ENCODE assay signal across 14 cellular contexts in the genomic region with DNA sequence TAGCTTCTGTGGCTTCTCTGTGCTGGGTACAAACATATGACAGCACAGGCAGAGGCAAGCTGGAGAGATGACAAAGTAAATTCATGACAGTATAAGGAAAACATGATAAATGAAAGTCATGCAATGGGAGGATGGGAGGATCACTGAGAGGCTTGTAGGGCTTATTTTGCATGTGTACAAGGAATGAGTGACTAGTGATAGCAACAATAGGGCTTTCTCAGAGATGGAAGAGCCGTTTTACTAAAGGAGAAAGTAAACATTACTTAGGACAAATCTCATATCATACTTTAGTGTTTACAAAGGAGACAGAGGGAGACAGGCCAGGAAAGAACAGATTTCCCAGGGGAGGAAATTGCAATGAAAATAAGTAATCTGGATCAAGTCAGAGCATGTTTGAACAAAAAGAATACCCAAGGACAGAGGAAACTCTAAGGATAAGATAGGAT.
A peak's percentile ranks its signal among the peaks of the same experiment; 100 is the strongest.
DNase-seq lines count a peak whose midpoint lies in the region; ATAC-seq, FAIRE-seq and TF ChIP-seq lines count a peak whose summit lies in the region.
"Had no signal": no experiment of that assay in that cellular context is flagged by ENCODE, and none has a peak within 500 bp of the region (broad histone marks: within the 10 kb centered on the region; RNA-seq: fewer than 3 reads in every experiment).

No MANE protein-coding gene starts in this region.

- POLR2A ChIA-PET in HepG2 (lab: Yijun Ruan, JAX): no interaction called here

- no peaks in the 10 kb centered on the region for H3K9me3 ChIP-seq in right lobe of liver
- H3K9me3 ChIP-seq in HepG2 (ENCODE audit: low read length): peaks cover 8% of the 10 kb centered on the region; the same call in 1 of the 2 replicates
- H3K9me3 ChIP-seq in hepatocyte (ENCODE audit: low read depth): no peaks in the 10 kb centered on the region

- TF ChIP-seq POLR2A in right lobe of liver (IDR thresholded peaks at IDR 0.05) (no peak), HepG2 (IDR thresholded peaks at IDR 0.05; ENCODE audit: insufficient read depth in 1 of 2, low read depth in 2 of 2, low read length in 2 of 2) (no peak)

- DNase-seq in right lobe of liver (no peak), HepG2 (ENCODE audit: low spot score) (no peak), dedifferentiated amniotic fluid mesenchymal stem cell (ENCODE audit: extremely low spot score) (peak; percentile 68), hepatocyte (ENCODE audit: low spot score) (peak; percentile 5), NCI-H1048 (lab: John Stamatoyannopoulos, UW) (no peak), inferior parietal cortex (ENCODE audit: extremely low spot score) (no peak), CD1c-positive myeloid dendritic cell (ENCODE audit: extremely low spot score) (no peak)
- DNase-seq: DMS79, hypothalamus, NCI-H2081 treated with DMSO at 0.1 percent for 48 hours, WERI-Rb-1 had no signal

- H2AFZ ChIP-seq in HepG2 (ENCODE audit: low read length) (no peak overlapping the region), hepatocyte (no peak overlapping the region)

- ATAC-seq in right lobe of liver (peak; percentile 20 to 72 (median 63)), HepG2 (no peak), HG03469 (IDR thresholded peaks at IDR 0.05; ENCODE audit: unreplicated experiment) (no peak)
- ATAC-seq: K562 had no signal

- H3K27me3 ChIP-seq in right lobe of liver (no peaks in the 10 kb centered on the region), HepG2 (ENCODE audit: control insufficient read depth in 1 of 2, insufficient read depth in 2 of 2, low read length in 2 of 2) (no peaks in the 10 kb centered on the region), hepatocyte (no peaks in the 10 kb centered on the region)

- intact Hi-C loops in right lobe of liver (cut with DNase I): no loop called here
- intact Hi-C loops in HepG2 (cut with micrococcal nuclease; ENCODE audit: unreplicated experiment): no loop called here

- FAIRE-seq in HepG2 (lab: Jason Lieb, UNC): no peak
- FAIRE-seq: K562 had no signal

- WGBS in right lobe of liver (ENCODE audit: insufficient coverage, low coverage, low lambda C conversion rate, missing lambda C conversion rate): 15% methylated on average over 1 of the region's 1 CpG
- 3% methylated on average over 1 of the region's 1 CpG for WGBS in HepG2 (ENCODE audit: low lambda C conversion rate)
- 4% methylated on average over 1 of the region's 1 CpG for WGBS in hepatocyte (ENCODE audit: low lambda C conversion rate, missing lambda C conversion rate)

- TF ChIP-seq EP300 in HepG2 (IDR thresholded peaks at IDR 0.05; ENCODE audit: low read depth in 2 of 2, low read length in 2 of 2) (no peak), HepG2 (CRISPR knock-in tag; IDR thresholded peaks at IDR 0.05; ENCODE audit: borderline replicate concordance) (no peak)

- BruUV-seq in HepG2 (replicated peaks; lab: Mats Ljungman, UMichigan): no TSS peak

- H3K9ac ChIP-seq in HepG2 (ENCODE audit: insufficient read depth, low read depth, low read length): no peak overlapping the region

- H4K20me1 ChIP-seq in HepG2 (ENCODE audit: insufficient read depth, low read length) (no peaks in the 10 kb centered on the region), hepatocyte (ENCODE audit: insufficient read depth, poor library complexity, severe bottlenecking) (no peaks in the 10 kb centered on the region)

- H3K9me2 ChIP-seq in hepatocyte (replicated peaks; ENCODE audit: insufficient read depth): no peaks in the 10 kb centered on the region

- H3K27ac ChIP-seq in right lobe of liver: no peak overlapping the region
- H3K27ac ChIP-seq in HepG2 (ENCODE audit: extremely low read length, insufficient read depth, low read length): no peak overlapping the region
- peak overlapping the region; percentile 26 for H3K27ac ChIP-seq in hepatocyte
- H3K27ac ChIP-seq: WERI-Rb-1 had no signal

- H3K4me1 ChIP-seq in right lobe of liver (no peaks in the 10 kb centered on the region), HepG2 (ENCODE audit: insufficient read depth, low read length) (no peaks in the 10 kb centered on the region), hepatocyte (ENCODE audit: insufficient read depth) (no peaks in the 10 kb centered on the region)

- H3K4me2 ChIP-seq in HepG2 (ENCODE audit: low read depth, low read length) (no peak overlapping the region), hepatocyte (no peak overlapping the region)

- TF ChIP-seq CTCF in right lobe of liver (IDR thresholded peaks at IDR 0.05): no peak
- no peak for TF ChIP-seq CTCF in HepG2 (CRISPR knock-in tag; IDR thresholded peaks at IDR 0.05)
- TF ChIP-seq CTCF in hepatocyte (IDR thresholded peaks at IDR 0.05; ENCODE audit: poor library complexity): no peak

- H3K36me3 ChIP-seq in right lobe of liver (no peaks in the 10 kb centered on the region), HepG2 (replicated peaks in 1 of 2; ENCODE audit: control insufficient read depth in 1 of 2, insufficient read depth in 2 of 2, low read length in 2 of 2) (no peaks in the 10 kb centered on the region), hepatocyte (replicated peaks; ENCODE audit: insufficient read depth, low read depth) (no peaks in the 10 kb centered on the region)
- H3K36me3 ChIP-seq: WERI-Rb-1 had no signal

- H3K4me3 ChIP-seq in right lobe of liver: no peak overlapping the region
- no peak overlapping the region for H3K4me3 ChIP-seq in HepG2 (replicated peaks in 1 of 3; ENCODE audit: insufficient read depth in 1 of 3, low read depth in 2 of 3, low read length in 3 of 3)
- no peak overlapping the region for H3K4me3 ChIP-seq in hepatocyte
- H3K4me3 ChIP-seq: K562, lung had no signal

- TF ChIP-seq RAD21 in HepG2 (CRISPR knock-in tag; IDR thresholded peaks at IDR 0.05): no peak

- in situ Hi-C loops in HepG2 (cut with HindIII; ENCODE audit: extremely low pct_ligation_motif_present, low pct_unique_long_range_greater_than_20kb): no loop called here

- CTCF ChIA-PET in HepG2 (lab: Yijun Ruan, JAX; ENCODE audit: low intra/inter-chr PET ratio, low total read pairs): no interaction called here

- H3K79me2 ChIP-seq in HepG2 (ENCODE audit: insufficient read depth, low read length) (no peaks in the 10 kb centered on the region), hepatocyte (no peaks in the 10 kb centered on the region)

TF ChIP-seq in HepG2, 621 proteins besides CTCF, POLR2A, EP300 and RAD21:
- TF ChIP-seq SMAD1 (CRISPR knock-in tag; IDR thresholded peaks at IDR 0.05; ENCODE audit: borderline replicate concordance, low read depth): no peak
- no peak for TF ChIP-seq ZNF446 (CRISPR knock-in tag; IDR thresholded peaks at IDR 0.05)
- TF ChIP-seq SP140L (CRISPR knock-in tag; IDR thresholded peaks at IDR 0.05; ENCODE audit: borderline replicate concordance): no peak
- no peak for TF ChIP-seq ZMAT3 (CRISPR knock-in tag; conservative IDR thresholded peaks at IDR 0.05)
- TF ChIP-seq PCBP1 (IDR thresholded peaks at IDR 0.05; ENCODE audit: borderline replicate concordance, low read depth, low read length): no peak
- TF ChIP-seq, protein P1, sequence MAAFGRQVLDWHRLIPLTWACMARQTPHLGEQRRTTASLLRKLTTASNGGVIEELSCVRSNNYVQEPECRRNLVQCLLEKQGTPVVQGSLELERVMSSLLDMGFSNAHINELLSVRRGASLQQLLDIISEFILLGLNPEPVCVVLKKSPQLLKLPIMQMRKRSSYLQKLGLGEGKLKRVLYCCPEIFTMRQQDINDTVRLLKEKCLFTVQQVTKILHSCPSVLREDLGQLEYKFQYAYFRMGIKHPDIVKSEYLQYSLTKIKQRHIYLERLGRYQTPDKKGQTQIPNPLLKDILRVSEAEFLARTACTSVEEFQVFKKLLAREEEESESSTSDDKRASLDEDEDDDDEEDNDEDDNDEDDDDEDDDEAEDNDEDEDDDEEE (CRISPR knock-in tag; IDR thresholded peaks at IDR 0.05): no peak
- TF ChIP-seq, protein P2, sequence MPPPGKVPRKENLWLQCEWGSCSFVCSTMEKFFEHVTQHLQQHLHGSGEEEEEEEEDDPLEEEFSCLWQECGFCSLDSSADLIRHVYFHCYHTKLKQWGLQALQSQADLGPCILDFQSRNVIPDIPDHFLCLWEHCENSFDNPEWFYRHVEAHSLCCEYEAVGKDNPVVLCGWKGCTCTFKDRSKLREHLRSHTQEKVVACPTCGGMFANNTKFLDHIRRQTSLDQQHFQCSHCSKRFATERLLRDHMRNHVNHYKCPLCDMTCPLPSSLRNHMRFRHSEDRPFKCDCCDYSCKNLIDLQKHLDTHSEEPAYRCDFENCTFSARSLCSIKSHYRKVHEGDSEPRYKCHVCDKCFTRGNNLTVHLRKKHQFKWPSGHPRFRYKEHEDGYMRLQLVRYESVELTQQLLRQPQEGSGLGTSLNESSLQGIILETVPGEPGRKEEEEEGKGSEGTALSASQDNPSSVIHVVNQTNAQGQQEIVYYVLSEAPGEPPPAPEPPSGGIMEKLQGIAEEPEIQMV (CRISPR knock-in tag; IDR thresholded peaks at IDR 0.05; ENCODE audit: low read depth): no peak
- TF ChIP-seq, protein P3, sequence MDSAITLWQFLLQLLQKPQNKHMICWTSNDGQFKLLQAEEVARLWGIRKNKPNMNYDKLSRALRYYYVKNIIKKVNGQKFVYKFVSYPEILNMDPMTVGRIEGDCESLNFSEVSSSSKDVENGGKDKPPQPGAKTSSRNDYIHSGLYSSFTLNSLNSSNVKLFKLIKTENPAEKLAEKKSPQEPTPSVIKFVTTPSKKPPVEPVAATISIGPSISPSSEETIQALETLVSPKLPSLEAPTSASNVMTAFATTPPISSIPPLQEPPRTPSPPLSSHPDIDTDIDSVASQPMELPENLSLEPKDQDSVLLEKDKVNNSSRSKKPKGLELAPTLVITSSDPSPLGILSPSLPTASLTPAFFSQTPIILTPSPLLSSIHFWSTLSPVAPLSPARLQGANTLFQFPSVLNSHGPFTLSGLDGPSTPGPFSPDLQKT (CRISPR knock-in tag; IDR thresholded peaks at IDR 0.05; ENCODE audit: borderline replicate concordance): no peak
- no peak for TF ChIP-seq NFKBIZ (CRISPR knock-in tag; IDR thresholded peaks at IDR 0.05)
- TF ChIP-seq, protein P4, sequence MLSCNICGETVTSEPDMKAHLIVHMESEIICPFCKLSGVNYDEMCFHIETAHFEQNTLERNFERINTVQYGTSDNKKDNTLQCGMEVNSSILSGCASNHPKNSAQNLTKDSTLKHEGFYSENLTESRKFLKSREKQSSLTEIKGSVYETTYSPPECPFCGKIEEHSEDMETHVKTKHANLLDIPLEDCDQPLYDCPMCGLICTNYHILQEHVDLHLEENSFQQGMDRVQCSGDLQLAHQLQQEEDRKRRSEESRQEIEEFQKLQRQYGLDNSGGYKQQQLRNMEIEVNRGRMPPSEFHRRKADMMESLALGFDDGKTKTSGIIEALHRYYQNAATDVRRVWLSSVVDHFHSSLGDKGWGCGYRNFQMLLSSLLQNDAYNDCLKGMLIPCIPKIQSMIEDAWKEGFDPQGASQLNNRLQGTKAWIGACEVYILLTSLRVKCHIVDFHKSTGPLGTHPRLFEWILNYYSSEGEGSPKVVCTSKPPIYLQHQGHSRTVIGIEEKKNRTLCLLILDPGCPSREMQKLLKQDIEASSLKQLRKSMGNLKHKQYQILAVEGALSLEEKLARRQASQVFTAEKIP (CRISPR knock-in tag; IDR thresholded peaks at IDR 0.05; ENCODE audit: borderline replicate concordance): no peak
- no peak for TF ChIP-seq PTBP1 (IDR thresholded peaks at IDR 0.05; ENCODE audit: low read depth, low read length, poor library complexity, severe bottlenecking)

Comparison
In these comparisons a context has a peak if more than half of its experiments do, and no peak if none do; other contexts are left out.
1. ATAC-seq: peak in right lobe of liver (4 of 4); none in HepG2 (single experiment) and HG03469 (single experiment).
2. DNase-seq: peak in dedifferentiated amniotic fluid mesenchymal stem cell (single experiment) and hepatocyte (single experiment); none in right lobe of liver (0 of 3), HepG2 (single experiment), NCI-H1048 (single experiment), inferior parietal cortex (single experiment) and CD1c-positive myeloid dendritic cell (single experiment).